8 cellular contexts compared by ENCODE assay signal in genomic region chr5:139273572-139274264, GRCh38.
DNase-seq lines count a peak whose midpoint lies in the region; ATAC-seq lines count a peak whose summit lies in the region.

No MANE protein-coding gene starts in this region.

- peaks cover 16% of the 10 kb centered on the region for H3K36me3 Mint-ChIP-seq in central memory CD8-positive, alpha-beta T cell (ENCODE audit: insufficient read depth)

- H3K4me3 Mint-ChIP-seq in central memory CD8-positive, alpha-beta T cell: peak overlapping the region; percentile 83

- H3K27me3 Mint-ChIP-seq in central memory CD8-positive, alpha-beta T cell: no peaks in the 10 kb centered on the region

- peaks cover 46% of the 10 kb centered on the region for H3K4me1 Mint-ChIP-seq in central memory CD8-positive, alpha-beta T cell

- H3K27ac Mint-ChIP-seq in central memory CD8-positive, alpha-beta T cell (ENCODE audit: low read depth): peak overlapping the region; percentile 16

- DNase-seq in AG08395 (ENCODE audit: low spot score): peak; percentile 98
- peak; percentile 57 for DNase-seq in NCI-H2196 treated with DMSO at 0.1 percent for 48 hours (lab: John Stamatoyannopoulos, UW; ENCODE audit: unreplicated experiment)
- DNase-seq in activated CD4-positive, CD25-positive, alpha-beta regulatory T cell (lab: John Stamatoyannopoulos, UW): peak; percentile 63 to 85 (median 74)
- peak; percentile 77 to 86 for DNase-seq in central memory CD8-positive, alpha-beta T cell (ENCODE audit: low spot score in 2 of 2)
- peak; percentile 60 for DNase-seq in kidney glomerular epithelial cell (lab: John Stamatoyannopoulos, UW)
- peak; percentile 80 to 87 for DNase-seq in stimulated activated CD4-positive, alpha-beta T cell treated with anti-CD3 and anti-CD28 coated beads, Interleukin-15, amount 100 ng/mL, for 48 hours (ENCODE audit: low read depth in 2 of 2)

- ATAC-seq in GM18519 (IDR thresholded peaks at IDR 0.05; ENCODE audit: low FRiP score, unreplicated experiment) (peak; percentile 72), HG03039 (IDR thresholded peaks at IDR 0.05; ENCODE audit: unreplicated experiment) (peak; percentile 79)
- peak; percentile 78 for ATAC-seq in central memory CD8-positive, alpha-beta T cell (replicated peaks; ENCODE audit: extremely low read depth, poor library complexity, severe bottlenecking)

- no peaks in the 10 kb centered on the region for H3K9me3 Mint-ChIP-seq in central memory CD8-positive, alpha-beta T cell

Comparison
In these comparisons a context has a peak if more than half of its experiments do, and no peak if none do; other contexts are left out.
1. Peak in every context shown above with its lines: DNase-seq and ATAC-seq.